16 cellular contexts compared by ENCODE assay signal in genomic region chr18:48263913-48264506, GRCh38.
DNase-seq lines count a peak whose midpoint lies in the region; ATAC-seq and TF ChIP-seq lines count a peak whose summit lies in the region.
"Had no signal": no experiment of that assay in that cellular context is flagged by ENCODE, and none has a peak within 500 bp of the region (broad histone marks: within the 10 kb centered on the region; RNA-seq: fewer than 3 reads in every experiment).

No MANE protein-coding gene starts in this region.

- H3K27ac ChIP-seq in IMR-90 (ENCODE audit: insufficient read depth, low read length) (no peak overlapping the region), SK-N-SH (ENCODE audit: low read depth in 2 of 2, low read length in 1 of 2) (peak overlapping the region in 1 of 2 experiments; percentile 75; a peak in 2 of 4 replicates), foreskin keratinocyte (no peak overlapping the region), uterus (no peak overlapping the region)
- H3K27ac ChIP-seq: sigmoid colon, tibial artery, VCaP had no signal

- no peak overlapping the region for H2BK120ac ChIP-seq in IMR-90 (ENCODE audit: low read depth, low read length)

- no peak overlapping the region for H2AK5ac ChIP-seq in IMR-90 (ENCODE audit: low read depth, low read length)

- CTCF ChIA-PET in IMR-90 (lab: Yijun Ruan, JAX) (no interaction called here), SK-N-SH (lab: Yijun Ruan, JAX) (interaction anchor here (1.0 to 1.3 kb wide), 4 partner anchors 28 to 233 kb away, joined by 3 to 7 read pairs (median 4); no protein-coding TSS in a partner anchor)

- H4K20me1 ChIP-seq in IMR-90 (ENCODE audit: insufficient read depth, low read length), result no peaks in the 10 kb centered on the region
- no peaks in the 10 kb centered on the region for H4K20me1 ChIP-seq in SK-N-SH (ENCODE audit: insufficient read depth)

- TF ChIP-seq CTCF in IMR-90 (conservative IDR thresholded peaks at IDR 0.05; ENCODE audit: low read depth, low read length) (no peak), SK-N-SH (IDR thresholded peaks at IDR 0.05) (no peak), foreskin keratinocyte (conservative IDR thresholded peaks at IDR 0.05) (no peak), uterus (IDR thresholded peaks at IDR 0.05) (no peak)

- H4K8ac ChIP-seq in IMR-90 (ENCODE audit: low read depth in 2 of 2, low read length in 2 of 2), result no peak overlapping the region

- WGBS in IMR-90 (ENCODE audit: extremely low coverage in 2 of 2, insufficient read length in 1 of 2), 2 experiments, result 57% methylated on average over 2 of the region's 5 CpGs; no CpG with 5 or more reads in 1 of the 2 experiments
- WGBS in SK-N-SH (ENCODE audit: low lambda C conversion rate), result 55% methylated on average over 5 of the region's 5 CpGs

- no peak overlapping the region for H4K5ac ChIP-seq in IMR-90 (ENCODE audit: low read depth, low read length)

- H3K9ac ChIP-seq in IMR-90 (ENCODE audit: low read depth, low read length) (no peak overlapping the region), SK-N-SH (no peak overlapping the region)

- no peaks in the 10 kb centered on the region for H3K79me2 ChIP-seq in SK-N-SH (ENCODE audit: insufficient read depth)

- H2BK5ac ChIP-seq in IMR-90 (ENCODE audit: low read depth, low read length, poor library complexity, severe bottlenecking), result no peak overlapping the region

- peak; percentile 69 for DNase-seq in A172 (ENCODE audit: low spot score)
- no peak for DNase-seq in IMR-90
- peak; percentile 30 for DNase-seq in SK-N-SH
- peak; percentile 40 to 75 for DNase-seq in foreskin keratinocyte
- no peak for DNase-seq in NCI-H446 treated with DMSO at 0.1 percent for 48 hours (lab: John Stamatoyannopoulos, UW)
- no peak for DNase-seq in uterus
- DNase-seq: ACHN; CD8-positive, alpha-beta T cell; H7; sigmoid colon; stimulated activated CD4-positive, alpha-beta T cell treated with anti-CD3 and anti-CD28 coated beads, Interleukin-4, amount 100 ng/mL, for 1 hour; tibial artery had no signal

- no peaks in the 10 kb centered on the region for H3F3A ChIP-seq in SK-N-SH (replicated peaks; ENCODE audit: insufficient read depth)

- H3K4me1 ChIP-seq in IMR-90 (ENCODE audit: control insufficient read depth, insufficient read depth, low read length), result no peaks in the 10 kb centered on the region
- H3K4me1 ChIP-seq in SK-N-SH (ENCODE audit: control insufficient read depth in 1 of 2, insufficient read depth in 2 of 2, low read depth in 1 of 2, low read length in 1 of 2), result peaks cover 0 to 40% of the 10 kb centered on the region in 2 experiments; a peak in 2 of 4 replicates
- no peaks in the 10 kb centered on the region for H3K4me1 ChIP-seq in foreskin keratinocyte
- no peaks in the 10 kb centered on the region for H3K4me1 ChIP-seq in uterus
- H3K4me1 ChIP-seq: sigmoid colon had no signal

- no peaks in the 10 kb centered on the region for H3K9me2 ChIP-seq in SK-N-SH

- ATAC-seq in IMR-90 (ENCODE audit: low read depth) (no peak), foreskin keratinocyte (peak; percentile 73), GM18909 (IDR thresholded peaks at IDR 0.05; ENCODE audit: poor library complexity, unreplicated experiment) (no peak), GM21390 (IDR thresholded peaks at IDR 0.05; ENCODE audit: unreplicated experiment) (no peak)
- ATAC-seq: CD8-positive, alpha-beta T cell; GM12878 had no signal

- no peak overlapping the region for H4K91ac ChIP-seq in IMR-90 (ENCODE audit: insufficient read depth, low read depth, low read length)

- H3K79me1 ChIP-seq in IMR-90 (ENCODE audit: low read depth in 1 of 2, low read length in 2 of 2), result no peaks in the 10 kb centered on the region

- H3K56ac ChIP-seq in IMR-90 (ENCODE audit: extremely low read depth, insufficient read depth, low read length), result no peak overlapping the region

- intact Hi-C loops in IMR-90 (cut with micrococcal nuclease) (no loop called here), uterus (cut with DNase I; ENCODE audit: low total_unique reads) (no loop called here)

- no peaks in the 10 kb centered on the region; the same call in 1 of the 2 replicates for H3K27me3 ChIP-seq in IMR-90 (ENCODE audit: control insufficient read depth, insufficient read depth, low read length)
- H3K27me3 ChIP-seq in SK-N-SH (ENCODE audit: insufficient read depth), result no peaks in the 10 kb centered on the region
- peaks cover 19% of the 10 kb centered on the region for H3K27me3 ChIP-seq in foreskin keratinocyte
- no peaks in the 10 kb centered on the region for H3K27me3 ChIP-seq in uterus
- H3K27me3 ChIP-seq: sigmoid colon, tibial artery had no signal

- no peak overlapping the region for H3K23ac ChIP-seq in IMR-90 (ENCODE audit: low read depth, low read length)

- H3K4ac ChIP-seq in IMR-90 (ENCODE audit: low read depth, low read length), result no peak overlapping the region

- H3K4me2 ChIP-seq in IMR-90 (ENCODE audit: low read depth, low read length) (no peak overlapping the region), SK-N-SH (no peak overlapping the region)

- no TSS peak for BruUV-seq in IMR-90 (replicated peaks; lab: Mats Ljungman, UMichigan)

- no peak overlapping the region for H2AFZ ChIP-seq in IMR-90 (replicated peaks; ENCODE audit: low read length, poor library complexity)
- no peak overlapping the region for H2AFZ ChIP-seq in SK-N-SH (ENCODE audit: low read depth)

- no peak overlapping the region for H3K18ac ChIP-seq in IMR-90 (ENCODE audit: low read depth, low read length)

- TF ChIP-seq POLR2A in IMR-90 (IDR thresholded peaks at IDR 0.05; ENCODE audit: low read depth, low read length) (no peak), uterus (IDR thresholded peaks at IDR 0.05) (no peak)

- no peaks in the 10 kb centered on the region for H3K9me3 ChIP-seq in IMR-90 (ENCODE audit: control insufficient read depth, insufficient read depth, low read length)
- no peaks in the 10 kb centered on the region for H3K9me3 ChIP-seq in SK-N-SH
- H3K9me3 ChIP-seq in uterus, result no peaks in the 10 kb centered on the region
- H3K9me3 ChIP-seq: sigmoid colon, tibial artery had no signal

- TF ChIP-seq EP300 in SK-N-SH (IDR thresholded peaks at IDR 0.05; ENCODE audit: borderline replicate concordance in 1 of 2, low read depth in 1 of 2, low read length in 1 of 2), result peak in 1 of 2 experiments; percentile 37; a peak in 1 of 4 replicates

- H3K14ac ChIP-seq in IMR-90 (replicated peaks; ENCODE audit: low read depth, low read length), result no peak overlapping the region

- H3K36me3 ChIP-seq in IMR-90 (ENCODE audit: control insufficient read depth, insufficient read depth, low read length) (no peaks in the 10 kb centered on the region), SK-N-SH (replicated peaks in 1 of 2; ENCODE audit: control insufficient read depth in 1 of 2, insufficient read depth in 2 of 2, low read length in 1 of 2) (no peaks in the 10 kb centered on the region), uterus (no peaks in the 10 kb centered on the region)
- H3K36me3 ChIP-seq: sigmoid colon, tibial artery had no signal

- in situ Hi-C loops in IMR-90 (cut with MboI; ENCODE audit: low sequenced_read_pairs), result no loop called here

- TF ChIP-seq RAD21 in IMR-90 (IDR thresholded peaks at IDR 0.05; ENCODE audit: low read length) (no peak), SK-N-SH (IDR thresholded peaks at IDR 0.05; ENCODE audit: low read length) (no peak)

- H2BK15ac ChIP-seq in IMR-90 (ENCODE audit: low read depth, low read length), result no peak overlapping the region

- H3K9me1 ChIP-seq in IMR-90 (ENCODE audit: insufficient read depth, low read length), result no peaks in the 10 kb centered on the region

- POLR2A ChIA-PET in IMR-90 (lab: Charles Lee; ENCODE audit: unreplicated experiment), result no interaction called here
- POLR2A ChIA-PET in SK-N-SH (lab: Yijun Ruan, JAX), result no interaction called here

- H3K4me3 ChIP-seq in IMR-90 (ENCODE audit: insufficient read depth, low read depth, low read length), result no peak overlapping the region
- no peak overlapping the region for H3K4me3 ChIP-seq in SK-N-SH (ENCODE audit: low read depth in 2 of 2, low read length in 1 of 2)
- no peak overlapping the region for H3K4me3 ChIP-seq in uterus
- H3K4me3 ChIP-seq: GM12878, sigmoid colon, tibial artery had no signal

- dilution Hi-C loops in IMR-90 (cut with HindIII; ENCODE audit: low sequenced_read_pairs, unreplicated experiment), result no loop called here

- H2AK9ac ChIP-seq in IMR-90 (replicated peaks; ENCODE audit: low read depth, low read length, poor library complexity), result no peak overlapping the region

- no peak overlapping the region for H2BK20ac ChIP-seq in IMR-90 (ENCODE audit: low read depth, low read length)

TF ChIP-seq in IMR-90, 13 proteins besides CTCF, POLR2A, EP300 and RAD21:
- peak; percentile 97 for TF ChIP-seq MAFK (IDR thresholded peaks at IDR 0.05; ENCODE audit: low read depth, low read length)
- no peak for TF ChIP-seq MXI1 (IDR thresholded peaks at IDR 0.05; ENCODE audit: borderline replicate concordance, low read depth, low read length)
TF ChIP-seq in IMR-90: peak in this region for 1.

TF ChIP-seq in SK-N-SH, 30 proteins besides CTCF, POLR2A, EP300 and RAD21 (continues in another document):
- TF ChIP-seq EZH2phosphoT487 (IDR thresholded peaks at IDR 0.05; ENCODE audit: borderline replicate concordance, low read depth) (no peak), SMC3 (IDR thresholded peaks at IDR 0.05; ENCODE audit: low read depth, low read length) (no peak), GABPA (IDR thresholded peaks at IDR 0.05; ENCODE audit: low read depth) (no peak), SIN3A (IDR thresholded peaks at IDR 0.05; ENCODE audit: borderline replicate concordance, low read depth, low read length) (no peak), CHD2 (IDR thresholded peaks at IDR 0.05; ENCODE audit: low read length, partially characterized antibody) (peak; percentile 26), RCOR1 (IDR thresholded peaks at IDR 0.05; ENCODE audit: low read length) (no peak), ELF1 (IDR thresholded peaks at IDR 0.05) (no peak), TAF1 (IDR thresholded peaks at IDR 0.05; ENCODE audit: borderline replicate concordance, low read depth, low read length) (no peak)
- TF ChIP-seq, protein P1, sequence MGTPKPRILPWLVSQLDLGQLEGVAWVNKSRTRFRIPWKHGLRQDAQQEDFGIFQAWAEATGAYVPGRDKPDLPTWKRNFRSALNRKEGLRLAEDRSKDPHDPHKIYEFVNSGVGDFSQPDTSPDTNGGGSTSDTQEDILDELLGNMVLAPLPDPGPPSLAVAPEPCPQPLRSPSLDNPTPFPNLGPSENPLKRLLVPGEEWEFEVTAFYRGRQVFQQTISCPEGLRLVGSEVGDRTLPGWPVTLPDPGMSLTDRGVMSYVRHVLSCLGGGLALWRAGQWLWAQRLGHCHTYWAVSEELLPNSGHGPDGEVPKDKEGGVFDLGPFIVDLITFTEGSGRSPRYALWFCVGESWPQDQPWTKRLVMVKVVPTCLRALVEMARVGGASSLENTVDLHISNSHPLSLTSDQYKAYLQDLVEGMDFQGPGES (IDR thresholded peaks at IDR 0.05; ENCODE audit: low read depth, low read length), result no peak
- TF ChIP-seq, protein P2, sequence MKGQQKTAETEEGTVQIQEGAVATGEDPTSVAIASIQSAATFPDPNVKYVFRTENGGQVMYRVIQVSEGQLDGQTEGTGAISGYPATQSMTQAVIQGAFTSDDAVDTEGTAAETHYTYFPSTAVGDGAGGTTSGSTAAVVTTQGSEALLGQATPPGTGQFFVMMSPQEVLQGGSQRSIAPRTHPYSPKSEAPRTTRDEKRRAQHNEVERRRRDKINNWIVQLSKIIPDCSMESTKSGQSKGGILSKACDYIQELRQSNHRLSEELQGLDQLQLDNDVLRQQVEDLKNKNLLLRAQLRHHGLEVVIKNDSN (IDR thresholded peaks at IDR 0.05; ENCODE audit: borderline replicate concordance, low read depth), result no peak

Comparison
In these comparisons a context has a peak if more than half of its experiments do, and no peak if none do; other contexts are left out.
1. DNase-seq: peak in A172 (single experiment), SK-N-SH (single experiment) and foreskin keratinocyte (2 of 2); none in IMR-90 (single experiment), NCI-H446 treated with DMSO at 0.1 percent for 48 hours (single experiment) and uterus (0 of 2).